In the genomic region with DNA sequence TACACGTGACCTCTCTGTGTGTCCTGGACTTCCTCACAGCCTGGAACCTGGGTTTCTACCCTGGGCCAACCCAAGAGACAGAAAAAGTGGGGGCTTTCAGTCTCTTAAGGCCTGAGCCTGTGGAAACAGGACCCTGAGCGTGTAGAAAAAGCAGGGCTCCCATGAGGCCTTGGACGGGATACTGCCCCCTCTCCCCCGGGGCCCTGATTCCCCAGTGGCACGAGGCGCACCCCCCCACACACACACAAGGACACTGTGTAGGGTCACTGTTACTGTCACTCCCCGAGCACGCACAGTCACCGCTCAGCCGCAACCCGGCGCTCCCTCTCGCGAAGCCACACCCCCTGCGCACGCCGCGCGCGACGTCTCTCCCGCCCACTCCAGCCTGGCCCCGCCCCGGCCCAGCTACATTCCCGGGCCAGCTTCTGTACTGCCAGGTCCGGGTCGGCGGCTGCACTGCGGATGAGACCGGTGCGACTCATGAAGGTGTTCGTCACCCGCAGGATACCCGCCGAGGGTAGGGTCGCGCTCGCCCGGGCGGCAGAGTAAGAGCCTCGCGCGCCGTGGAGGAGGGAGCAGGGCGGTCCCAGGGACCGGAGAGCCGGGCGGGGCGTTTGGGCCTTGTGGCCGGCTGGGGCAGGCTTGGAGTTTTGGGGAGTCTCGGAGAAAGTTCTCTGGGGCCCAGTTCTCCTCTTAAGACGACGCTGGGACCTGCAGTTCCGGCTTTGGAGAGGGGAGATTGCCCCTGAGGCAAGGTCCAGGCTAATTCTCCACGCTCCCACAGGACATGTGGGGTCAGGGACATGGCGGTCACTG, we compare ENCODE assay signal across 1 cellular context.
A peak's percentile ranks its signal among the peaks of the same experiment; 100 is the strongest.
TF ChIP-seq lines count a peak whose summit lies in the region.

A gene (plus strand): TSS at position 408 of the 816 bp plus-strand sequence. CDS start 55 bp downstream, at position 463.

TF ChIP-seq in HEK293, 187 proteins besides CTCF, POLR2A, EP300 and RAD21 (continued from another document):
- TF ChIP-seq, protein P1, sequence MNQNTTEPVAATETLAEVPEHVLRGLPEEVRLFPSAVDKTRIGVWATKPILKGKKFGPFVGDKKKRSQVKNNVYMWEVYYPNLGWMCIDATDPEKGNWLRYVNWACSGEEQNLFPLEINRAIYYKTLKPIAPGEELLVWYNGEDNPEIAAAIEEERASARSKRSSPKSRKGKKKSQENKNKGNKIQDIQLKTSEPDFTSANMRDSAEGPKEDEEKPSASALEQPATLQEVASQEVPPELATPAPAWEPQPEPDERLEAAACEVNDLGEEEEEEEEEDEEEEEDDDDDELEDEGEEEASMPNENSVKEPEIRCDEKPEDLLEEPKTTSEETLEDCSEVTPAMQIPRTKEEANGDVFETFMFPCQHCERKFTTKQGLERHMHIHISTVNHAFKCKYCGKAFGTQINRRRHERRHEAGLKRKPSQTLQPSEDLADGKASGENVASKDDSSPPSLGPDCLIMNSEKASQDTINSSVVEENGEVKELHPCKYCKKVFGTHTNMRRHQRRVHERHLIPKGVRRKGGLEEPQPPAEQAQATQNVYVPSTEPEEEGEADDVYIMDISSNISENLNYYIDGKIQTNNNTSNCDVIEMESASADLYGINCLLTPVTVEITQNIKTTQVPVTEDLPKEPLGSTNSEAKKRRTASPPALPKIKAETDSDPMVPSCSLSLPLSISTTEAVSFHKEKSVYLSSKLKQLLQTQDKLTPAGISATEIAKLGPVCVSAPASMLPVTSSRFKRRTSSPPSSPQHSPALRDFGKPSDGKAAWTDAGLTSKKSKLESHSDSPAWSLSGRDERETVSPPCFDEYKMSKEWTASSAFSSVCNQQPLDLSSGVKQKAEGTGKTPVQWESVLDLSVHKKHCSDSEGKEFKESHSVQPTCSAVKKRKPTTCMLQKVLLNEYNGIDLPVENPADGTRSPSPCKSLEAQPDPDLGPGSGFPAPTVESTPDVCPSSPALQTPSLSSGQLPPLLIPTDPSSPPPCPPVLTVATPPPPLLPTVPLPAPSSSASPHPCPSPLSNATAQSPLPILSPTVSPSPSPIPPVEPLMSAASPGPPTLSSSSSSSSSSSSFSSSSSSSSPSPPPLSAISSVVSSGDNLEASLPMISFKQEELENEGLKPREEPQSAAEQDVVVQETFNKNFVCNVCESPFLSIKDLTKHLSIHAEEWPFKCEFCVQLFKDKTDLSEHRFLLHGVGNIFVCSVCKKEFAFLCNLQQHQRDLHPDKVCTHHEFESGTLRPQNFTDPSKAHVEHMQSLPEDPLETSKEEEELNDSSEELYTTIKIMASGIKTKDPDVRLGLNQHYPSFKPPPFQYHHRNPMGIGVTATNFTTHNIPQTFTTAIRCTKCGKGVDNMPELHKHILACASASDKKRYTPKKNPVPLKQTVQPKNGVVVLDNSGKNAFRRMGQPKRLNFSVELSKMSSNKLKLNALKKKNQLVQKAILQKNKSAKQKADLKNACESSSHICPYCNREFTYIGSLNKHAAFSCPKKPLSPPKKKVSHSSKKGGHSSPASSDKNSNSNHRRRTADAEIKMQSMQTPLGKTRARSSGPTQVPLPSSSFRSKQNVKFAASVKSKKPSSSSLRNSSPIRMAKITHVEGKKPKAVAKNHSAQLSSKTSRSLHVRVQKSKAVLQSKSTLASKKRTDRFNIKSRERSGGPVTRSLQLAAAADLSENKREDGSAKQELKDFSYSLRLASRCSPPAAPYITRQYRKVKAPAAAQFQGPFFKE (tag by site-specific recombination; IDR thresholded peaks at IDR 0.05; ENCODE audit: borderline replicate concordance), result no peak
- TF ChIP-seq ZNF621 (tag by site-specific recombination; IDR thresholded peaks at IDR 0.05) (no peak), ZNF48 (tag by site-specific recombination; IDR thresholded peaks at IDR 0.05) (no peak), ZSCAN16 (tag by site-specific recombination; IDR thresholded peaks at IDR 0.05) (no peak), ZNF311 (tag by site-specific recombination; IDR thresholded peaks at IDR 0.05; ENCODE audit: borderline replicate concordance) (no peak), ZNF350 (tag by site-specific recombination; IDR thresholded peaks at IDR 0.05) (no peak), KLF9 (tag by site-specific recombination; IDR thresholded peaks at IDR 0.05; ENCODE audit: low read depth) (peak; percentile 95), ZNF585B (tag by site-specific recombination; IDR thresholded peaks at IDR 0.05) (no peak), SP2 (tag by site-specific recombination; IDR thresholded peaks at IDR 0.05) (peak; percentile 78), WT1 (tag by site-specific recombination; IDR thresholded peaks at IDR 0.05) (no peak), ZNF423 (tag by site-specific recombination; IDR thresholded peaks at IDR 0.05) (peak; percentile 43; the same call in 1 of the 2 replicates), HOXD13 (CRISPR knock-in tag; IDR thresholded peaks at IDR 0.05; ENCODE audit: borderline replicate concordance) (no peak), ZXDB (tag by site-specific recombination; IDR thresholded peaks at IDR 0.05) (peak; percentile 51), SALL2 (tag by site-specific recombination; IDR thresholded peaks at IDR 0.05; ENCODE audit: borderline replicate concordance) (no peak), ZNF335 (tag by site-specific recombination; conservative IDR thresholded peaks at IDR 0.05) (peak; percentile 83), HOXC10 (CRISPR knock-in tag; IDR thresholded peaks at IDR 0.05) (no peak), ZNF514 (tag by site-specific recombination; IDR thresholded peaks at IDR 0.05) (no peak), ZNF792 (tag by site-specific recombination; IDR thresholded peaks at IDR 0.05) (no peak), ZNF629 (tag by site-specific recombination; IDR thresholded peaks at IDR 0.05) (0 out of 2 replicates have a peak, but pooled peaks have one; percentile 14), ZNF658 (tag by site-specific recombination; IDR thresholded peaks at IDR 0.05) (no peak)
- TF ChIP-seq, protein P2, sequence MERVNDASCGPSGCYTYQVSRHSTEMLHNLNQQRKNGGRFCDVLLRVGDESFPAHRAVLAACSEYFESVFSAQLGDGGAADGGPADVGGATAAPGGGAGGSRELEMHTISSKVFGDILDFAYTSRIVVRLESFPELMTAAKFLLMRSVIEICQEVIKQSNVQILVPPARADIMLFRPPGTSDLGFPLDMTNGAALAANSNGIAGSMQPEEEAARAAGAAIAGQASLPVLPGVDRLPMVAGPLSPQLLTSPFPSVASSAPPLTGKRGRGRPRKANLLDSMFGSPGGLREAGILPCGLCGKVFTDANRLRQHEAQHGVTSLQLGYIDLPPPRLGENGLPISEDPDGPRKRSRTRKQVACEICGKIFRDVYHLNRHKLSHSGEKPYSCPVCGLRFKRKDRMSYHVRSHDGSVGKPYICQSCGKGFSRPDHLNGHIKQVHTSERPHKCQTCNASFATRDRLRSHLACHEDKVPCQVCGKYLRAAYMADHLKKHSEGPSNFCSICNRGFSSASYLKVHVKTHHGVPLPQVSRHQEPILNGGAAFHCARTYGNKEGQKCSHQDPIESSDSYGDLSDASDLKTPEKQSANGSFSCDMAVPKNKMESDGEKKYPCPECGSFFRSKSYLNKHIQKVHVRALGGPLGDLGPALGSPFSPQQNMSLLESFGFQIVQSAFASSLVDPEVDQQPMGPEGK (tag by site-specific recombination; IDR thresholded peaks at IDR 0.05), result peak; percentile 79
- TF ChIP-seq, protein P3, sequence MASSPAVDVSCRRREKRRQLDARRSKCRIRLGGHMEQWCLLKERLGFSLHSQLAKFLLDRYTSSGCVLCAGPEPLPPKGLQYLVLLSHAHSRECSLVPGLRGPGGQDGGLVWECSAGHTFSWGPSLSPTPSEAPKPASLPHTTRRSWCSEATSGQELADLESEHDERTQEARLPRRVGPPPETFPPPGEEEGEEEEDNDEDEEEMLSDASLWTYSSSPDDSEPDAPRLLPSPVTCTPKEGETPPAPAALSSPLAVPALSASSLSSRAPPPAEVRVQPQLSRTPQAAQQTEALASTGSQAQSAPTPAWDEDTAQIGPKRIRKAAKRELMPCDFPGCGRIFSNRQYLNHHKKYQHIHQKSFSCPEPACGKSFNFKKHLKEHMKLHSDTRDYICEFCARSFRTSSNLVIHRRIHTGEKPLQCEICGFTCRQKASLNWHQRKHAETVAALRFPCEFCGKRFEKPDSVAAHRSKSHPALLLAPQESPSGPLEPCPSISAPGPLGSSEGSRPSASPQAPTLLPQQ (tag by site-specific recombination; IDR thresholded peaks at IDR 0.05), result peak; percentile 54; the same call in 1 of the 2 replicates
